ENCODE assay signal across 28 cellular contexts in the genomic region with DNA sequence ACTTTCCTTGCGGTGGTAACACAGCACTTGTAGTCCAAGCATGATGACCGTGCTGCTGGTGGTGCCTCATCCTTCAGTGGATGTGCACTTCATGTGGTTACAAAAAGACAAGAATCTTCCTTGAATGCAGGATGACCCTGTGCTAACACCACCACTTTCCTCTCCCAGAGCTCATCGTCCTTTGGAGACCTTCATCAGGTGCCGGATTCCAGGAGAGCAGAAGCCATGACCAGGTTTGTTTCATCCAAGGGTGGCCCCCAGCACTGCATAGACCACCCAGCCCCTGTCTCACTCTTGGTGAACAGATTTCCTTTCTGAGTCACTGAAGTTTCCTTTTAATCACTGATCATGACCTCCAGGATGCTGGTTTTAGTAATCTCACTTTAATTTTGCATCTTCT.
"Had no signal": no experiment of that assay in that cellular context is flagged by ENCODE, and none has a peak within 500 bp of the region (broad histone marks: within the 10 kb centered on the region; RNA-seq: fewer than 3 reads in every experiment).

No MANE protein-coding gene starts in this region.

- H3K36me3 ChIP-seq: gastroesophageal sphincter, heart left ventricle, left ventricle myocardium inferior, lower lobe of right lung had no signal

- H3K9me3 ChIP-seq: gastroesophageal sphincter, heart left ventricle, left ventricle myocardium inferior, lower lobe of right lung, mucosa of descending colon had no signal

- ATAC-seq: effector memory CD8-positive, alpha-beta T cell; esophagus mucosa; foreskin keratinocyte; gastroesophageal sphincter; heart left ventricle; left colon; left lobe of liver; lower lobe of right lung; mucosa of descending colon had no signal

- H3K27ac ChIP-seq: coronary artery, dorsolateral prefrontal cortex, epithelial cell of prostate, foreskin keratinocyte, gastroesophageal sphincter, heart left ventricle, hepatocyte, left ventricle myocardium inferior, lower lobe of right lung had no signal

- FAIRE-seq: colon, endometrium, frontal cortex, kidney had no signal

- H2AFZ ChIP-seq: hepatocyte had no signal

- H3K4me3 ChIP-seq: coronary artery, dorsolateral prefrontal cortex, gastroesophageal sphincter, heart left ventricle, hepatocyte, left ventricle myocardium inferior, lower lobe of right lung, mucosa of descending colon had no signal

- DNase-seq: dermis blood vessel endothelial cell; dorsolateral prefrontal cortex; effector CD8-positive, alpha-beta T cell; effector memory CD8-positive, alpha-beta T cell; endodermal cell; erythroblast; foreskin keratinocyte; heart left ventricle; hypothalamus; immature natural killer cell; islet precursor cell; kidney; kidney glomerular epithelial cell; left colon; left ventricle myocardium inferior; lower lobe of right lung; mesenchymal stem cell; mucosa of descending colon; naive B cell had no signal

- H3K4me1 ChIP-seq: foreskin keratinocyte, gastroesophageal sphincter, heart left ventricle, left ventricle myocardium inferior, lower lobe of right lung had no signal

- H3K4me2 ChIP-seq: hepatocyte had no signal

- H3K27me3 ChIP-seq: dorsolateral prefrontal cortex, foreskin keratinocyte, gastroesophageal sphincter, hepatocyte had no signal
